9 cellular contexts compared by ENCODE assay signal in the genomic region with DNA sequence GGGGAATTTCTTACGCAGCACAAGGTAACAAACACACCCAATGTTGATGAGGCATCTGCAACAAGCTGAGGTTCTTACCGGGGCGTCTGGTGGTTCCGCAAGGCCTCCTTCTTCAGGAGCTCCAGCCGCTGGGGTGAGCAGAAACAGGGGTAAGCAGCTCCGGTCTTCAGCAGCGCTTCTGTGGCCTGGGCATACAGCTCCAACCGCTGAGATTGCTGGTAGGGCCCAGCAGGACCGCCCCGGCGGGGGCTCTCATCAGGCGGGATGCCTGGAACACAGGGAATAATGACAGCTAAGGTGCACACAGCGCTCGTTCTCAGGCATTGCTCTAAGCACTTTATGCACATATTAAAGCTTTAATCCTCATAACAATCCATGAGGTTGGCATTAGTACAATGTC.
"Had no signal": no experiment of that assay in that cellular context is flagged by ENCODE, and none has a peak within 500 bp of the region (broad histone marks: within the 10 kb centered on the region; RNA-seq: fewer than 3 reads in every experiment).

No MANE protein-coding gene starts in this region.

- FAIRE-seq: H1, H54, HTR-8/SVneo, K562 had no signal

- H3K9me3 ChIP-seq: HAP-1 had no signal

- H2AFZ ChIP-seq: GM23338 had no signal

- H3K4me2 ChIP-seq: GM23338 had no signal

- H3K9me3 Mint-ChIP-seq: GM23338, HFFc6 had no signal

- DNase-seq: HFFc6, KG1 had no signal

- H3K4me3 Mint-ChIP-seq: GM23338, HFFc6 had no signal

- H3K4me1 Mint-ChIP-seq: GM23338 had no signal

- H3K27ac Mint-ChIP-seq: GM23338, HFFc6 had no signal

- ATAC-seq: GM23338, HCT116, K562 had no signal

- H3K4me3 ChIP-seq: GM23338, HAP-1, K562 had no signal

- H3K4me1 ChIP-seq: HAP-1 had no signal
